Comparison of ENCODE assay signal across 8 cellular contexts in the genomic region with DNA sequence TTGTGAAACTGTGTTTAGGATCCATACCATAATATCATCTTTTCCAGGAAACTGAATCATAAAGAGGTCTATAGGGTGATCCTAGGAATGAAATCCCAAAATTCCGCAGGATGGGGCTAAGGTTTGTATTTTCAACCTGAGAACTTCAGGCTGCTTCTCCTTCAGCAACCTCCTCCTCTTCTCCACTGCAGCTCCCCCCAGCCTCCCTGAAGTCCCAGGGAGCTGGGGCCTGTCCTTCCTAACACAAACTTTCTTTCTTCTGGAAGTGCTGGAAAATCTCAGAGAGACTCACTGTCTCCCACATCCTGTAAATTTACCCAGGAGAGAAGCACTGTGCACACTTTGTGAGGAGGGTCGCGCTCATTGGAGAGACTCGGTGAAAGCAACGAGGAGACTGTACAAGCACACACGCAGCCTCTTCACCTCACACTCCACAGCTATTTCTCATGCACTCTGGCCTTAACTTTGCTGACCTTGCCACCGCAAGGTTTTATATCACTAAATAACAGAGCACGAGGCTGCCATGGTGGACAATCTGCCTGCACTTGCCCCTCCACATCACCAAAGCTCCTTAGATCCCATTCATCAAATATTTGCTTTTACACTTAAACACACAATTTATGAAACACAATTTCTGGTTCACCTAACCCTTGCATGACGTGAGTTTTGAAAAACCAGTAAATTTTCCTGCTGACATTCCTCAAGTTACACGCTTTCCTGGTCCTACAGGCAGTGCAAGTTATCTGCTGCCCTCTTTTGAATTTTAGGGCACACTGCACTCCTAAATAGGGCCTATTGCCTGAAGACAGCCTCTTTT. TPM values are rescaled to one million over a fixed set of nuclear protein-coding genes. Genes with fewer than 3 reads are reported as not detected.
DNase-seq lines count a peak whose midpoint lies in the region; ATAC-seq and TF ChIP-seq lines count a peak whose summit lies in the region.

No MANE protein-coding gene starts in this region.

- H3K9me3 ChIP-seq in osteoblast (ENCODE audit: low read depth, low read length): no peaks in the 10 kb centered on the region

- peak overlapping the region; percentile 79 for H3K4me2 ChIP-seq in osteoblast (ENCODE audit: insufficient read depth, low read length)

- no peak overlapping the region for H3K4me3 ChIP-seq in fibroblast of villous mesenchyme (ENCODE audit: low read depth, low read length)
- peak overlapping the region; percentile 28 for H3K4me3 ChIP-seq in osteoblast (ENCODE audit: insufficient read depth, low read length)

- ATAC-seq in GM18868 (IDR thresholded peaks at IDR 0.05; ENCODE audit: unreplicated experiment) (peak; percentile 75), SK-N-SH treated with all-trans-retinoic acid at 6 μM for 48 hours (peak; percentile 99)

- H3K27me3 ChIP-seq in osteoblast (ENCODE audit: insufficient read depth, low read length): no peaks in the 10 kb centered on the region

- no peaks in the 10 kb centered on the region for H4K20me1 ChIP-seq in osteoblast (ENCODE audit: insufficient read depth, low read length)

- peak overlapping the region; percentile 82 for H2AFZ ChIP-seq in osteoblast (ENCODE audit: low read length)

- TF ChIP-seq CTCF in 22Rv1 (IDR thresholded peaks at IDR 0.05) (peak; percentile 91), fibroblast of villous mesenchyme (IDR thresholded peaks at IDR 0.05; ENCODE audit: insufficient read depth, low read depth, low read length) (peak; percentile 89), osteoblast (IDR thresholded peaks at IDR 0.05; ENCODE audit: extremely low read depth, low read depth, low read length) (peak; percentile 97)

- H3K27ac ChIP-seq in 22Rv1: peak overlapping the region; percentile 23; the same call in 1 of the 2 replicates
- peak overlapping the region; percentile 68 for H3K27ac ChIP-seq in osteoblast (ENCODE audit: low read depth, low read length)

- no peaks in the 10 kb centered on the region for H3K36me3 ChIP-seq in osteoblast (ENCODE audit: insufficient read depth, low read length)

- peaks cover 19% of the 10 kb centered on the region for H3K4me1 ChIP-seq in osteoblast (ENCODE audit: insufficient read depth, low read length)

- DNase-seq in NCI-H1092 treated with DMSO at 0.1 percent for 48 hours (lab: John Stamatoyannopoulos, UW): peak; percentile 67
- DNase-seq in fibroblast of villous mesenchyme (ENCODE audit: low read depth): peak; percentile 77
- DNase-seq in osteoblast (ENCODE audit: insufficient read length, low spot score, missing footprints): peak; percentile 99
- DNase-seq in effector CD8-positive, alpha-beta T cell (lab: John Stamatoyannopoulos, UW): no peak
- DNase-seq in activated CD4-positive, CD25-positive, alpha-beta regulatory T cell (lab: John Stamatoyannopoulos, UW): no peak

- H3K79me2 ChIP-seq in osteoblast (ENCODE audit: insufficient read depth, low read length): no peaks in the 10 kb centered on the region

TF ChIP-seq in SK-N-SH treated with all-trans-retinoic acid at 6 μM for 48 hours, 23 proteins besides CTCF, POLR2A, EP300 and RAD21:
- TF ChIP-seq, protein P1, sequence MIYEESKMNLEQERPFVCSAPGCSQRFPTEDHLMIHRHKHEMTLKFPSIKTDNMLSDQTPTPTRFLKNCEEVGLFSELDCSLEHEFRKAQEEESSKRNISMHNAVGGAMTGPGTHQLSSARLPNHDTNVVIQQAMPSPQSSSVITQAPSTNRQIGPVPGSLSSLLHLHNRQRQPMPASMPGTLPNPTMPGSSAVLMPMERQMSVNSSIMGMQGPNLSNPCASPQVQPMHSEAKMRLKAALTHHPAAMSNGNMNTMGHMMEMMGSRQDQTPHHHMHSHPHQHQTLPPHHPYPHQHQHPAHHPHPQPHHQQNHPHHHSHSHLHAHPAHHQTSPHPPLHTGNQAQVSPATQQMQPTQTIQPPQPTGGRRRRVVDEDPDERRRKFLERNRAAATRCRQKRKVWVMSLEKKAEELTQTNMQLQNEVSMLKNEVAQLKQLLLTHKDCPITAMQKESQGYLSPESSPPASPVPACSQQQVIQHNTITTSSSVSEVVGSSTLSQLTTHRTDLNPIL (CRISPR knock-in tag; IDR thresholded peaks at IDR 0.05; ENCODE audit: low read depth): no peak
- TF ChIP-seq GLIS3 (CRISPR knock-in tag; IDR thresholded peaks at IDR 0.05): no peak
- TF ChIP-seq BACH2 (CRISPR knock-in tag; IDR thresholded peaks at IDR 0.05; ENCODE audit: borderline replicate concordance): no peak
- no peak for TF ChIP-seq ESRRG (CRISPR knock-in tag; IDR thresholded peaks at IDR 0.05)
- no peak for TF ChIP-seq ZNF70 (CRISPR knock-in tag; IDR thresholded peaks at IDR 0.05)
- no peak for TF ChIP-seq PPARA (CRISPR knock-in tag; IDR thresholded peaks at IDR 0.05; ENCODE audit: borderline replicate concordance)
- TF ChIP-seq ZFP30 (CRISPR knock-in tag; IDR thresholded peaks at IDR 0.05): no peak
- TF ChIP-seq TOX (CRISPR knock-in tag; IDR thresholded peaks at IDR 0.05; ENCODE audit: borderline replicate concordance): no peak
- no peak for TF ChIP-seq ISL1 (CRISPR knock-in tag; IDR thresholded peaks at IDR 0.05)
- no peak for TF ChIP-seq OSR1 (CRISPR knock-in tag; IDR thresholded peaks at IDR 0.05)
- TF ChIP-seq CSDC2 (CRISPR knock-in tag; IDR thresholded peaks at IDR 0.05): no peak
- TF ChIP-seq POU6F1 (CRISPR knock-in tag; IDR thresholded peaks at IDR 0.05; ENCODE audit: borderline replicate concordance, low read depth): no peak
- TF ChIP-seq, protein P2, sequence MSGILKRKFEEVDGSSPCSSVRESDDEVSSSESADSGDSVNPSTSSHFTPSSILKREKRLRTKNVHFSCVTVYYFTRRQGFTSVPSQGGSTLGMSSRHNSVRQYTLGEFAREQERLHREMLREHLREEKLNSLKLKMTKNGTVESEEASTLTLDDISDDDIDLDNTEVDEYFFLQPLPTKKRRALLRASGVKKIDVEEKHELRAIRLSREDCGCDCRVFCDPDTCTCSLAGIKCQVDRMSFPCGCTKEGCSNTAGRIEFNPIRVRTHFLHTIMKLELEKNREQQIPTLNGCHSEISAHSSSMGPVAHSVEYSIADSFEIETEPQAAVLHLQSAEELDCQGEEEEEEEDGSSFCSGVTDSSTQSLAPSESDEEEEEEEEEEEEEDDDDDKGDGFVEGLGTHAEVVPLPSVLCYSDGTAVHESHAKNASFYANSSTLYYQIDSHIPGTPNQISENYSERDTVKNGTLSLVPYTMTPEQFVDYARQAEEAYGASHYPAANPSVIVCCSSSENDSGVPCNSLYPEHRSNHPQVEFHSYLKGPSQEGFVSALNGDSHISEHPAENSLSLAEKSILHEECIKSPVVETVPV (CRISPR knock-in tag; IDR thresholded peaks at IDR 0.05): no peak
- TF ChIP-seq SNAI2 (CRISPR knock-in tag; IDR thresholded peaks at IDR 0.05): no peak
- TF ChIP-seq ZNF8 (CRISPR knock-in tag; IDR thresholded peaks at IDR 0.05): no peak
- TF ChIP-seq ZFP3 (CRISPR knock-in tag; IDR thresholded peaks at IDR 0.05): no peak

RNA-seq across cellular contexts. Expression of gene ID4, which starts 14.3 kb away (rescaled TPM):
- 2.2 and 4.2 TPM in 2 replicates for total RNA-seq in fibroblast of villous mesenchyme
- total RNA-seq in osteoblast: 25.3 and 29.7 TPM in 2 replicates

Comparison
In these comparisons a context has a peak if more than half of its experiments do, and no peak if none do; other contexts are left out.
1. DNase-seq: peak in NCI-H1092 treated with DMSO at 0.1 percent for 48 hours (single experiment), fibroblast of villous mesenchyme (single experiment) and osteoblast (single experiment); none in effector CD8-positive, alpha-beta T cell (single experiment) and activated CD4-positive, CD25-positive, alpha-beta regulatory T cell (0 of 4).
2. Peak in every context shown above with its lines, with median percentiles within 50 percentile points of each other: CTCF ChIP-seq.